1 cellular context compared by ENCODE assay signal in genomic region chr11:93740031-93740801, GRCh38.
A peak's percentile ranks its signal among the peaks of the same experiment; 100 is the strongest.
TF ChIP-seq lines count a peak whose summit lies in the region.

No MANE protein-coding gene starts in this region.

TF ChIP-seq in GM12878, 131 proteins besides CTCF, POLR2A, EP300 and RAD21:
- TF ChIP-seq ATF2 (IDR thresholded peaks at IDR 0.05; ENCODE audit: low read length): peak; percentile 4; the same call in 1 of the 2 replicates
- peak; percentile 66 for TF ChIP-seq RUNX3 (IDR thresholded peaks at IDR 0.05; ENCODE audit: low read length)
- 0 out of 2 replicates have a peak, but pooled peaks have one; percentile 19 for TF ChIP-seq MXI1 (IDR thresholded peaks at IDR 0.05; ENCODE audit: low read depth, low read length)
- TF ChIP-seq ZBTB11 (CRISPR knock-in tag; IDR thresholded peaks at IDR 0.05): no peak
- TF ChIP-seq PML (IDR thresholded peaks at IDR 0.05; ENCODE audit: low read length): 0 out of 2 replicates have a peak, but pooled peaks have one; percentile 7
- no peak for TF ChIP-seq FOXK2 (IDR thresholded peaks at IDR 0.05)
- peak; percentile 20; the same call in 1 of the 2 replicates for TF ChIP-seq CHD1 (IDR thresholded peaks at IDR 0.05; ENCODE audit: low read depth, low read length)
- TF ChIP-seq BCLAF1 (IDR thresholded peaks at IDR 0.05): no peak
- no peak for TF ChIP-seq TARDBP (IDR thresholded peaks at IDR 0.05; ENCODE audit: borderline replicate concordance)
- no peak for TF ChIP-seq IRF5 (IDR thresholded peaks at IDR 0.05; ENCODE audit: borderline replicate concordance)
- no peak for TF ChIP-seq WRNIP1 (IDR thresholded peaks at IDR 0.05; ENCODE audit: borderline replicate concordance, low read depth, low read length)
- TF ChIP-seq ZNF384 (IDR thresholded peaks at IDR 0.05; ENCODE audit: borderline replicate concordance, low read depth, low read length): 0 out of 2 replicates have a peak, but pooled peaks have one; percentile 37
- no peak for TF ChIP-seq BMI1 (IDR thresholded peaks at IDR 0.05; ENCODE audit: borderline replicate concordance)
- 0 out of 2 replicates have a peak, but pooled peaks have one; percentile 6 for TF ChIP-seq NFIC (IDR thresholded peaks at IDR 0.05; ENCODE audit: low read depth, low read length)
- 0 out of 2 replicates have a peak, but pooled peaks have one; percentile 8 for TF ChIP-seq NBN (IDR thresholded peaks at IDR 0.05)
- TF ChIP-seq CBFB (IDR thresholded peaks at IDR 0.05; ENCODE audit: low read depth): 0 out of 2 replicates have a peak, but pooled peaks have one; percentile 41
- 0 out of 2 replicates have a peak, but pooled peaks have one; percentile 52 for TF ChIP-seq HDGF (IDR thresholded peaks at IDR 0.05)
- TF ChIP-seq SMAD5 (IDR thresholded peaks at IDR 0.05; ENCODE audit: low read depth): no peak
TF ChIP-seq in GM12878: peak in this region for 10.
